11 cellular contexts compared by ENCODE assay signal in the genomic region with DNA sequence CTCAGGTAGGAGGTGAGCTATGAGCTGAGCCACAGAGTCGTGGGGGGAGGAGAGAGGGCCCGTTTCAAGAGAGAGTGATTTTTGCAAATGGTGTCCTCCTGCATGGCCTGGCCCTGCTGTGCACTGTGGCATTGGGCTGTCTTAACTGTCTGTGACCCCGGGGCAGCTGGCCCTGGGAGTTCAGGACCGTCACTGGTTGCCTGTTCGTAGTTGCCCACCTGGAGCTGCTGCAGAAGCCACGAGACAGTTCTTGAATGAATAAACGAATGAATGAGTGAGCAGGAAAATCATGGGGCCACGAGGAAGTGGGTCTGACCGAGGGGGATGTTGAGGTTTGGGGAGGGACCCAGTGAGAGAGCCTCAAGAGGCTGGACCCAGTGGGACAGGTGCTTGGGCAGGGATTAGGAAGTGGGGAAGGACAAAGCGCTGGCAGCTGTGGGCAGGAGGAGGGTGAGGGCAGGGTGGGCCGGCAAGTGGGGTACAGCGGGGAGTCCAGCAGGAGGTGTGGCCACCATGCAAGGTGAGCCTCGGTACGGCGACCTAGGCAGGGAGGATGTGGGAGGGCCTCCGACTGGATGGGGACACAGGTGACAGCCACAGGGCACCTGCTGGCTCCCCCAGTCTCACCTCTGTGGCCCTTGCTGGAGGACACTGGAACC. TPM values are rescaled to one million over a fixed set of nuclear protein-coding genes. Genes with fewer than 3 reads are reported as not detected.
DNase-seq lines count a peak whose midpoint lies in the region; ATAC-seq and TF ChIP-seq lines count a peak whose summit lies in the region.
"Had no signal": no experiment of that assay in that cellular context is flagged by ENCODE, and none has a peak within 500 bp of the region (broad histone marks: within the 10 kb centered on the region; RNA-seq: fewer than 3 reads in every experiment).

No MANE protein-coding gene starts in this region.

- H3K4me1 ChIP-seq in SJSA1 (replicated peaks) (peaks cover 44% of the 10 kb centered on the region), testis (peaks cover 20% of the 10 kb centered on the region)

- intact Hi-C loops in dorsolateral prefrontal cortex (cut with DNase I) (no loop called here), testis (cut with DNase I; ENCODE audit: low total_unique reads) (no loop called here), left colon (cut with DNase I, micrococcal nuclease) (no loop called here)

- TF ChIP-seq POLR2A in testis (IDR thresholded peaks at IDR 0.05) = no peak

- peak overlapping the region; percentile 80 for H3K27ac Mint-ChIP-seq in activated T-cell treated with anti-CD3 and anti-CD28 coated beads, Interleukin-2, amount 50 U/mL, for 24 hours

- H3K4me3 Mint-ChIP-seq in activated T-cell treated with anti-CD3 and anti-CD28 coated beads, Interleukin-2, amount 50 U/mL, for 24 hours = peak overlapping the region; percentile 67

- H3K9me3 Mint-ChIP-seq in activated T-cell treated with anti-CD3 and anti-CD28 coated beads, Interleukin-2, amount 50 U/mL, for 24 hours = peaks cover 5% of the 10 kb centered on the region

- TF ChIP-seq CTCF in dorsolateral prefrontal cortex (IDR thresholded peaks at IDR 0.05 in 54 of 56, conservative IDR thresholded peaks at IDR 0.05 in 2 of 56; ENCODE audit: low read depth in 1 of 56, partially characterized antibody in 56 of 56) = no peak
- no peak for TF ChIP-seq CTCF in testis (IDR thresholded peaks at IDR 0.05)

- ATAC-seq in left colon = no peak

- H3K9me3 ChIP-seq in SJSA1 (replicated peaks) (no peaks in the 10 kb centered on the region), testis (no peaks in the 10 kb centered on the region)

- H3K36me3 ChIP-seq in SJSA1 (no peaks in the 10 kb centered on the region), testis (ENCODE audit: low read depth, missing control alignments) (no peaks in the 10 kb centered on the region)
- H3K36me3 ChIP-seq: heart left ventricle had no signal

- H3K27ac ChIP-seq in SJSA1 (peak overlapping the region; percentile 65), dorsolateral prefrontal cortex (peak overlapping the region in 31 of 59 donors; percentile 6 to 81 (median 64)), testis (no peak overlapping the region)
- H3K27ac ChIP-seq: heart left ventricle had no signal

- peaks cover 57% of the 10 kb centered on the region for H3K4me1 Mint-ChIP-seq in activated T-cell treated with anti-CD3 and anti-CD28 coated beads, Interleukin-2, amount 50 U/mL, for 24 hours (ENCODE audit: low read depth)

- 82 to 95% methylated on average over 8 to 16 of the region's 16 CpGs for WGBS in testis, 2 donors

- H3K27me3 Mint-ChIP-seq in activated T-cell treated with anti-CD3 and anti-CD28 coated beads, Interleukin-2, amount 50 U/mL, for 24 hours = peaks cover 7% of the 10 kb centered on the region

- H3K27me3 ChIP-seq in SJSA1 (replicated peaks) (no peaks in the 10 kb centered on the region), dorsolateral prefrontal cortex (no peaks in the 10 kb centered on the region), testis (no peaks in the 10 kb centered on the region)
- H3K27me3 ChIP-seq: heart left ventricle had no signal

- no peaks in the 10 kb centered on the region for H3K36me3 Mint-ChIP-seq in activated T-cell treated with anti-CD3 and anti-CD28 coated beads, Interleukin-2, amount 50 U/mL, for 24 hours (ENCODE audit: low read depth)

- H3K4me3 ChIP-seq in SJSA1 = no peak overlapping the region
- no peak overlapping the region for H3K4me3 ChIP-seq in dorsolateral prefrontal cortex
- H3K4me3 ChIP-seq in testis = no peak overlapping the region
- H3K4me3 ChIP-seq: heart left ventricle, smooth muscle cell had no signal

- DNase-seq in activated T-cell treated with anti-CD3 and anti-CD28 coated beads, Interleukin-2, amount 50 U/mL, for 24 hours = peak; percentile 38
- DNase-seq in activated T-cell treated with anti-CD3 and anti-CD28 coated beads for 4 hours (no peak), SJSA1 (ENCODE audit: low read depth in 1 of 2, low spot score in 2 of 2) (no peak), dorsolateral prefrontal cortex (peak in 6 of 10 donors; percentile 2 to 40 (median 25)), testis (peak; percentile 9), HK-2 (ENCODE audit: unreplicated experiment) (no peak), left colon (no peak), COLO668 (lab: John Stamatoyannopoulos, UW; ENCODE audit: unreplicated experiment) (no peak)
- DNase-seq: NCI-H146 had no signal

RNA-seq across cellular contexts. Expression of gene RGS12, which starts 10.1 kb away (rescaled TPM):
- 48.5 and 79.6 TPM in 2 replicates for total RNA-seq in SJSA1 (2014; rRNA removed; shearing (Covaris generic))
- total RNA-seq in dorsolateral prefrontal cortex (100 to 1,000 TPM in 5 of 120 experiments, 10 to 100 TPM in 115; 37.5 to 114 (median 72.2) TPM), testis (10 to 100 TPM; 39.0 to 68.2 TPM), left colon (10 to 100 TPM; 21.5 to 23.5 TPM)
- polyA plus RNA-seq in testis (ENCODE audit: insufficient read depth, low read depth, low replicate concordance) = 25.0 TPM

RNA-seq across cellular contexts. Expression of gene MSANTD1, which starts 54.0 kb away (rescaled TPM):
- total RNA-seq in SJSA1 (2014; rRNA removed; shearing (Covaris generic)) = 0.21 TPM in 1 of 2 replicates, not detected in the other
- total RNA-seq in dorsolateral prefrontal cortex (10 to 100 TPM in 16 of 120 experiments, 1 to 10 TPM in 104; 3.0 to 16.7 (median 6.9) TPM), testis (10 to 100 TPM; 10.1 to 10.3 TPM), left colon (under 1 TPM; 0.73 to 0.82 TPM)
- 3.6 TPM for polyA plus RNA-seq in testis (ENCODE audit: insufficient read depth, low read depth, low replicate concordance)

Comparison
In these comparisons a context has a peak if more than half of its experiments do, and no peak if none do; other contexts are left out.
1. DNase-seq: peak in activated T-cell treated with anti-CD3 and anti-CD28 coated beads, Interleukin-2, amount 50 U/mL, for 24 hours (single experiment), dorsolateral prefrontal cortex (6 of 10) and testis (single experiment); none in activated T-cell treated with anti-CD3 and anti-CD28 coated beads for 4 hours (single experiment), SJSA1 (0 of 2), HK-2 (single experiment), left colon (0 of 2) and COLO668 (single experiment).
2. H3K27ac ChIP-seq: peak in SJSA1 (single experiment) and dorsolateral prefrontal cortex (31 of 59); none in testis (0 of 2).